Comparison of ENCODE assay signal across 17 cellular contexts in genomic region chr4:165810726-165811125, GRCh38.
"Had no signal": no experiment of that assay in that cellular context is flagged by ENCODE, and none has a peak within 500 bp of the region (broad histone marks: within the 10 kb centered on the region; RNA-seq: fewer than 3 reads in every experiment).

No MANE protein-coding gene starts in this region.

- H3K27ac ChIP-seq: cardiac muscle cell, VCaP had no signal

- ATAC-seq: left colon; mucosa of descending colon; natural killer cell; right cardiac atrium; stimulated activated memory B cell treated with anti-CD40 and anti-IgM and Interleukin-4, amounts not matched to agents 10 μg/mL and 1 μg/mL and 100 μg/mL, for 72 hours had no signal

- H3K36me3 ChIP-seq: cardiac muscle cell had no signal

- H3K27me3 ChIP-seq: cardiac muscle cell had no signal

- H3K4me3 ChIP-seq: cardiac muscle cell, lung, mucosa of descending colon had no signal

- DNase-seq: activated CD4-positive, alpha-beta memory T cell treated with anti-CD3 and anti-CD28 coated beads for 36 hours; activated gamma-delta T cell treated with Interleukin-2 at 50 U/mL for 16 hours; activated naive CD8-positive, alpha-beta T cell treated with anti-CD3 and anti-CD28 coated beads for 36 hours; activated T-cell treated with anti-CD3 and anti-CD28 coated beads, Interleukin-2, amount 50 U/mL, for 48 hours; aorta; hypothalamus; left colon; mucosa of descending colon; natural killer cell; nucleus accumbens; right cardiac atrium; stimulated activated CD4-positive, alpha-beta T cell treated with anti-CD3 and anti-CD28 coated beads, Interleukin-1b, Interleukin-23, amount 100 ng/mL, for 48 hours; trophoblast cell had no signal

- H3K9me3 ChIP-seq: mucosa of descending colon had no signal
